ENCODE assay signal across 1 cellular context in the genomic region with DNA sequence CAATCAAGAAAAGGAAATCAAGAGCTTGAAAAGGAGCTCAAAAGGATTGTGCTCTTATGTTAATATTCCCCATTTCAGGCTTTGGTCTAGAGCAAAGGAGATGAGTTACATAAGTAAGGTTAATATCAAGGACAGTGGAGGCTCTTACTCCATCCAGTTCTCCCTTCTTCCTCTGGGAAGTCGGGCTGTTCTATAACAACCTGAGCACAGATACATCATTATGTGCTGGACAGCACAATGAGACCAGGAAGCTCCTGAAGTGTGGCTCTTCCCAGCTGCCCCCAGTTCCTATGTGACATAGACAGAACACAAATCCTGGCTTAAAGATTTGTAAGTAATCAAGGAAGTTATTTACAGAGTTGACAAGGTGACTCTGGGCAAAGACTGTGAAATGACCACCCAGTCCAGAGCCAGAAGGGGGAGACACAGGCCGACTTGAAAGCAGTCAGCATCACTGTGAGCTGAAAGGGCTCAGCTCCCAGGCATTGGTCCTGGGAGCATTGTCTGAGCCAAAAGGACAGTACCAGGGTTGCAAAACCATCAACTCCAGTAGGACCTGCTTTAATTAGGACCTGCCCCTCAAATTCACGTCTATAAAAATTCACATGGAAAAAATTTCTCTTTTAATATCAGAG.
TF ChIP-seq lines count a peak whose summit lies in the region.

No MANE protein-coding gene starts in this region.

TF ChIP-seq in WTC11, 78 proteins besides CTCF, POLR2A, EP300 and RAD21 (continued from another document):
- TF ChIP-seq, protein P1, sequence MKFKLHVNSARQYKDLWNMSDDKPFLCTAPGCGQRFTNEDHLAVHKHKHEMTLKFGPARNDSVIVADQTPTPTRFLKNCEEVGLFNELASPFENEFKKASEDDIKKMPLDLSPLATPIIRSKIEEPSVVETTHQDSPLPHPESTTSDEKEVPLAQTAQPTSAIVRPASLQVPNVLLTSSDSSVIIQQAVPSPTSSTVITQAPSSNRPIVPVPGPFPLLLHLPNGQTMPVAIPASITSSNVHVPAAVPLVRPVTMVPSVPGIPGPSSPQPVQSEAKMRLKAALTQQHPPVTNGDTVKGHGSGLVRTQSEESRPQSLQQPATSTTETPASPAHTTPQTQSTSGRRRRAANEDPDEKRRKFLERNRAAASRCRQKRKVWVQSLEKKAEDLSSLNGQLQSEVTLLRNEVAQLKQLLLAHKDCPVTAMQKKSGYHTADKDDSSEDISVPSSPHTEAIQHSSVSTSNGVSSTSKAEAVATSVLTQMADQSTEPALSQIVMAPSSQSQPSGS (CRISPR knock-in tag; IDR thresholded peaks at IDR 0.05; ENCODE audit: borderline replicate concordance, low read depth): no peak
- TF ChIP-seq, protein P2, sequence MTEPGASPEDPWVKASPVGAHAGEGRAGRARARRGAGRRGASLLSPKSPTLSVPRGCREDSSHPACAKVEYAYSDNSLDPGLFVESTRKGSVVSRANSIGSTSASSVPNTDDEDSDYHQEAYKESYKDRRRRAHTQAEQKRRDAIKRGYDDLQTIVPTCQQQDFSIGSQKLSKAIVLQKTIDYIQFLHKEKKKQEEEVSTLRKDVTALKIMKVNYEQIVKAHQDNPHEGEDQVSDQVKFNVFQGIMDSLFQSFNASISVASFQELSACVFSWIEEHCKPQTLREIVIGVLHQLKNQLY (CRISPR knock-in tag; IDR thresholded peaks at IDR 0.05): no peak
- TF ChIP-seq, protein P3, sequence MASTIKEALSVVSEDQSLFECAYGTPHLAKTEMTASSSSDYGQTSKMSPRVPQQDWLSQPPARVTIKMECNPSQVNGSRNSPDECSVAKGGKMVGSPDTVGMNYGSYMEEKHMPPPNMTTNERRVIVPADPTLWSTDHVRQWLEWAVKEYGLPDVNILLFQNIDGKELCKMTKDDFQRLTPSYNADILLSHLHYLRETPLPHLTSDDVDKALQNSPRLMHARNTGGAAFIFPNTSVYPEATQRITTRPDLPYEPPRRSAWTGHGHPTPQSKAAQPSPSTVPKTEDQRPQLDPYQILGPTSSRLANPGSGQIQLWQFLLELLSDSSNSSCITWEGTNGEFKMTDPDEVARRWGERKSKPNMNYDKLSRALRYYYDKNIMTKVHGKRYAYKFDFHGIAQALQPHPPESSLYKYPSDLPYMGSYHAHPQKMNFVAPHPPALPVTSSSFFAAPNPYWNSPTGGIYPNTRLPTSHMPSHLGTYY (CRISPR knock-in tag; IDR thresholded peaks at IDR 0.05): no peak
- TF ChIP-seq, protein P4, sequence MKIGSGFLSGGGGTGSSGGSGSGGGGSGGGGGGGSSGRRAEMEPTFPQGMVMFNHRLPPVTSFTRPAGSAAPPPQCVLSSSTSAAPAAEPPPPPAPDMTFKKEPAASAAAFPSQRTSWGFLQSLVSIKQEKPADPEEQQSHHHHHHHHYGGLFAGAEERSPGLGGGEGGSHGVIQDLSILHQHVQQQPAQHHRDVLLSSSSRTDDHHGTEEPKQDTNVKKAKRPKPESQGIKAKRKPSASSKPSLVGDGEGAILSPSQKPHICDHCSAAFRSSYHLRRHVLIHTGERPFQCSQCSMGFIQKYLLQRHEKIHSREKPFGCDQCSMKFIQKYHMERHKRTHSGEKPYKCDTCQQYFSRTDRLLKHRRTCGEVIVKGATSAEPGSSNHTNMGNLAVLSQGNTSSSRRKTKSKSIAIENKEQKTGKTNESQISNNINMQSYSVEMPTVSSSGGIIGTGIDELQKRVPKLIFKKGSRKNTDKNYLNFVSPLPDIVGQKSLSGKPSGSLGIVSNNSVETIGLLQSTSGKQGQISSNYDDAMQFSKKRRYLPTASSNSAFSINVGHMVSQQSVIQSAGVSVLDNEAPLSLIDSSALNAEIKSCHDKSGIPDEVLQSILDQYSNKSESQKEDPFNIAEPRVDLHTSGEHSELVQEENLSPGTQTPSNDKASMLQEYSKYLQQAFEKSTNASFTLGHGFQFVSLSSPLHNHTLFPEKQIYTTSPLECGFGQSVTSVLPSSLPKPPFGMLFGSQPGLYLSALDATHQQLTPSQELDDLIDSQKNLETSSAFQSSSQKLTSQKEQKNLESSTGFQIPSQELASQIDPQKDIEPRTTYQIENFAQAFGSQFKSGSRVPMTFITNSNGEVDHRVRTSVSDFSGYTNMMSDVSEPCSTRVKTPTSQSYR (CRISPR knock-in tag; IDR thresholded peaks at IDR 0.05): no peak
- TF ChIP-seq, protein P5, sequence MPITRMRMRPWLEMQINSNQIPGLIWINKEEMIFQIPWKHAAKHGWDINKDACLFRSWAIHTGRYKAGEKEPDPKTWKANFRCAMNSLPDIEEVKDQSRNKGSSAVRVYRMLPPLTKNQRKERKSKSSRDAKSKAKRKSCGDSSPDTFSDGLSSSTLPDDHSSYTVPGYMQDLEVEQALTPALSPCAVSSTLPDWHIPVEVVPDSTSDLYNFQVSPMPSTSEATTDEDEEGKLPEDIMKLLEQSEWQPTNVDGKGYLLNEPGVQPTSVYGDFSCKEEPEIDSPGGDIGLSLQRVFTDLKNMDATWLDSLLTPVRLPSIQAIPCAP (CRISPR knock-in tag; IDR thresholded peaks at IDR 0.05): no peak
- TF ChIP-seq NR1H2 (CRISPR knock-in tag; IDR thresholded peaks at IDR 0.05) (no peak), JUN (CRISPR knock-in tag; IDR thresholded peaks at IDR 0.05) (no peak)
